13 cellular contexts compared by ENCODE assay signal in the genomic region with DNA sequence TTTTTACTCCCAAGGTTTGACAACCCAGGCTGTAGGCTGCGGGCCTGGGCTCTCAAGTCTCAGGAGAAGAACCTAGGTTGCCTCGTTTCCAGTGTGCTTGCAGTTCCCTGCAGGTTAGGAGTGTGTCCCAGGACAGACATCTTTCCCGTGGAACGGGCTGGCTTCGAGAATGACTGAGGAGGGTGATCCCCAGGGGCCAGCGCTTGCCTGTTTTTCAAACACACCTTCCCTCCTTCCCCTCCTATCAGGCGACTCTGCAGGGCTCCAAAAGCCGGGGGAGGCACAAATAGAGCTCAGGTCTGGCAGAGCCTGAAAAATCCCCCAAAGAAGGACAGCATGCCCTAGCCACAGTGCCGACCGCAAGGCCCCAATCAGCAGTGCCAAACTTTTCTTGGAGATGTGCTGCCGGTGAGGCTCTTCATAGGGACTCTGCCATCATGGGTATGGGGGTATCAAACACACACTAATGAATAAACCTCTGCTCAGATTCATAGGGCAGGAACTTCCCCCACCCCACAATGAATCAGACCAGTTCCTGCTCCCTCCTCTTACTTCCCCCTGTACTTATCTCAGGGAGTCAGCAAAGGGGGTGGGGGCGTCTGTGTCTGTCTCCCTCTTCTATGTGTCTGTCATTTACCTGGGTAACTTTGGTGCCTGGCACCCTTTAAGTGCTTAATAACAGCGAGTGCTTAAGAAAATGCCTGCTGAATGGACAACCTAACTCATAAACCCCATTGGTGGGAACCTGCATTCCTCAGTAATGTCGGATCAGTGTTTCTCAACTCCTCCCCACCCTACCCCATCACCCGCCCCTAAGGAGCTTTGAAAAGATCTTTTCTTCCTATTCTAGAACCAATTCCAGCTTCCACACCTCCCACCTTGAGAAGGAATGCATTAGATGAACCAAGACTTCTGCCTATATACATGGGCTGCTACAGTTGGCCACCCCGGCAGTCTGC. TPM values are rescaled to one million over a fixed set of nuclear protein-coding genes. Genes with fewer than 3 reads are reported as not detected.
DNase-seq lines count a peak whose midpoint lies in the region; ATAC-seq, FAIRE-seq and TF ChIP-seq lines count a peak whose summit lies in the region.
"Had no signal": no experiment of that assay in that cellular context is flagged by ENCODE, and none has a peak within 500 bp of the region (broad histone marks: within the 10 kb centered on the region; RNA-seq: fewer than 3 reads in every experiment).

No MANE protein-coding gene starts in this region.

- DNase-seq in A549 (ENCODE audit: low read depth in 1 of 2, low spot score in 1 of 2) (no peak), EL (peak; percentile 49), immature natural killer cell (no peak)
- DNase-seq in activated naive CD8-positive, alpha-beta T cell treated with anti-CD3 and anti-CD28 coated beads for 36 hours = no peak
- DNase-seq: activated CD4-positive, alpha-beta T cell treated with anti-CD3 and anti-CD28 coated beads, Interleukin-2, amount 50 U/mL, for 1 hour; central memory CD4-positive, alpha-beta T cell; GOT3; stimulated activated CD4-positive, alpha-beta T cell treated with anti-CD3 and anti-CD28 coated beads, Interleukin-4, amount 100 ng/mL, for 1 hour had no signal

- no peak for TF ChIP-seq RAD21 in A549 (conservative IDR thresholded peaks at IDR 0.05 in 1 of 2, IDR thresholded peaks at IDR 0.05 in 1 of 2)

- no peaks in the 10 kb centered on the region for H3K36me3 Mint-ChIP-seq in activated naive CD8-positive, alpha-beta T cell treated with anti-CD3 and anti-CD28 coated beads for 36 hours
- H3K36me3 Mint-ChIP-seq in immature natural killer cell = no peaks in the 10 kb centered on the region

- peak overlapping the region; percentile 45 for H3K4me3 Mint-ChIP-seq in activated naive CD8-positive, alpha-beta T cell treated with anti-CD3 and anti-CD28 coated beads for 36 hours
- peak overlapping the region; percentile 33 to 56 (median 43) for H3K4me3 Mint-ChIP-seq in immature natural killer cell

- FAIRE-seq in A549 (lab: Jason Lieb, UNC) = no peak

- no peak for TF ChIP-seq EP300 in A549 (IDR thresholded peaks at IDR 0.05)

- no peaks in the 10 kb centered on the region for H3K9me3 ChIP-seq in A549
- H3K9me3 ChIP-seq: tibial nerve had no signal

- CTCF ChIA-PET in A549 (lab: Yijun Ruan, JAX) = interaction anchor here (1.1 to 2.1 kb wide), 4 partner anchors 8 to 286 kb away, joined by 3 to 7 read pairs (median 6); no protein-coding TSS in a partner anchor

- peaks cover 6% of the 10 kb centered on the region for H3K4me1 Mint-ChIP-seq in activated naive CD8-positive, alpha-beta T cell treated with anti-CD3 and anti-CD28 coated beads for 36 hours
- peaks cover 6 to 12% of the 10 kb centered on the region in 2 donors for H3K4me1 Mint-ChIP-seq in immature natural killer cell

- peak overlapping the region; percentile 76; the same call in 1 of the 3 replicates for H3K4me3 ChIP-seq in A549

- WGBS in A549 (ENCODE audit: missing lambda C conversion rate) = 87% methylated on average over 16 of the region's 16 CpGs

- POLR2A ChIA-PET in A549 (lab: Yijun Ruan, JAX) = no interaction called here

- H3K27ac ChIP-seq in A549 = peak overlapping the region in 1 of 2 experiments; percentile 18; a peak in 2 of 6 replicates
- H3K27ac ChIP-seq: tibial nerve had no signal

- H3K4me2 ChIP-seq in A549 = peak overlapping the region; percentile 99

- H3K9me3 Mint-ChIP-seq in activated naive CD8-positive, alpha-beta T cell treated with anti-CD3 and anti-CD28 coated beads for 36 hours = no peaks in the 10 kb centered on the region
- no peaks in the 10 kb centered on the region for H3K9me3 Mint-ChIP-seq in immature natural killer cell

- H3K27me3 Mint-ChIP-seq in activated naive CD8-positive, alpha-beta T cell treated with anti-CD3 and anti-CD28 coated beads for 36 hours = peaks cover 67% of the 10 kb centered on the region
- H3K27me3 Mint-ChIP-seq in immature natural killer cell (ENCODE audit: low read depth in 3 of 3) = peaks cover 14 to 23% (median 17%) of the 10 kb centered on the region in 3 donors

- no peak for TF ChIP-seq POLR2A in A549 (IDR thresholded peaks at IDR 0.05; ENCODE audit: low read length)

- no peak overlapping the region for H3K27ac Mint-ChIP-seq in activated naive CD8-positive, alpha-beta T cell treated with anti-CD3 and anti-CD28 coated beads for 36 hours
- H3K27ac Mint-ChIP-seq in immature natural killer cell = no peak overlapping the region

- ATAC-seq in A549 (no peak), HG03196 (IDR thresholded peaks at IDR 0.05; ENCODE audit: unreplicated experiment) (no peak), HG03521 (IDR thresholded peaks at IDR 0.05; ENCODE audit: unreplicated experiment) (no peak), HG02588 (IDR thresholded peaks at IDR 0.05; ENCODE audit: unreplicated experiment) (no peak), HG03139 (IDR thresholded peaks at IDR 0.05; ENCODE audit: unreplicated experiment) (no peak)

- H3K4me1 ChIP-seq in A549 = peaks cover 12% of the 10 kb centered on the region; the same call in 1 of the 3 replicates

- TF ChIP-seq CTCF in A549 (IDR thresholded peaks at IDR 0.05) = no peak

TF ChIP-seq in A549, 52 proteins besides CTCF, POLR2A, EP300 and RAD21:
- TF ChIP-seq, protein P1, sequence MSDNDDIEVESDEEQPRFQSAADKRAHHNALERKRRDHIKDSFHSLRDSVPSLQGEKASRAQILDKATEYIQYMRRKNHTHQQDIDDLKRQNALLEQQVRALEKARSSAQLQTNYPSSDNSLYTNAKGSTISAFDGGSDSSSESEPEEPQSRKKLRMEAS (IDR thresholded peaks at IDR 0.05) = no peak
- no peak for TF ChIP-seq NPAS2 (CRISPR knock-in tag; IDR thresholded peaks at IDR 0.05; ENCODE audit: borderline replicate concordance)
- TF ChIP-seq HDAC2 (IDR thresholded peaks at IDR 0.05) = no peak
- no peak for TF ChIP-seq CHD4 (IDR thresholded peaks at IDR 0.05; ENCODE audit: borderline replicate concordance)
- no peak for TF ChIP-seq ZSCAN20 (CRISPR knock-in tag; IDR thresholded peaks at IDR 0.05)
- no peak for TF ChIP-seq JUN (IDR thresholded peaks at IDR 0.05)
- TF ChIP-seq RNF2 (IDR thresholded peaks at IDR 0.05; ENCODE audit: borderline replicate concordance, low read depth) = no peak
- TF ChIP-seq, protein P2, sequence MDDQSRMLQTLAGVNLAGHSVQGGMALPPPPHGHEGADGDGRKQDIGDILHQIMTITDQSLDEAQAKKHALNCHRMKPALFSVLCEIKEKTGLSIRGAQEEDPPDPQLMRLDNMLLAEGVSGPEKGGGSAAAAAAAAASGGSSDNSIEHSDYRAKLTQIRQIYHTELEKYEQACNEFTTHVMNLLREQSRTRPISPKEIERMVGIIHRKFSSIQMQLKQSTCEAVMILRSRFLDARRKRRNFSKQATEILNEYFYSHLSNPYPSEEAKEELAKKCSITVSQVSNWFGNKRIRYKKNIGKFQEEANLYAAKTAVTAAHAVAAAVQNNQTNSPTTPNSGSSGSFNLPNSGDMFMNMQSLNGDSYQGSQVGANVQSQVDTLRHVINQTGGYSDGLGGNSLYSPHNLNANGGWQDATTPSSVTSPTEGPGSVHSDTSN (IDR thresholded peaks at IDR 0.05) = no peak
- TF ChIP-seq HOXB5 (CRISPR knock-in tag; IDR thresholded peaks at IDR 0.05) = no peak
- no peak for TF ChIP-seq ZC3H11A (IDR thresholded peaks at IDR 0.05)
- TF ChIP-seq, protein P3, sequence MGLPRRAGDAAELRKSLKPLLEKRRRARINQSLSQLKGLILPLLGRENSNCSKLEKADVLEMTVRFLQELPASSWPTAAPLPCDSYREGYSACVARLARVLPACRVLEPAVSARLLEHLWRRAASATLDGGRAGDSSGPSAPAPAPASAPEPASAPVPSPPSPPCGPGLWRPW (IDR thresholded peaks at IDR 0.05) = no peak
- TF ChIP-seq, protein P4, sequence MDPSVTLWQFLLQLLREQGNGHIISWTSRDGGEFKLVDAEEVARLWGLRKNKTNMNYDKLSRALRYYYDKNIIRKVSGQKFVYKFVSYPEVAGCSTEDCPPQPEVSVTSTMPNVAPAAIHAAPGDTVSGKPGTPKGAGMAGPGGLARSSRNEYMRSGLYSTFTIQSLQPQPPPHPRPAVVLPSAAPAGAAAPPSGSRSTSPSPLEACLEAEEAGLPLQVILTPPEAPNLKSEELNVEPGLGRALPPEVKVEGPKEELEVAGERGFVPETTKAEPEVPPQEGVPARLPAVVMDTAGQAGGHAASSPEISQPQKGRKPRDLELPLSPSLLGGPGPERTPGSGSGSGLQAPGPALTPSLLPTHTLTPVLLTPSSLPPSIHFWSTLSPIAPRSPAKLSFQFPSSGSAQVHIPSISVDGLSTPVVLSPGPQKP (IDR thresholded peaks at IDR 0.05; ENCODE audit: low read depth, low read length) = no peak

RNA-seq across cellular contexts. Expression of a gene that starts 1.6 kb away (rescaled TPM):
- 8.5 and 9.7 TPM in 2 replicates for polyA plus RNA-seq in A549 (2011; rRNA removed)
- 14.5 and 22.3 TPM in 2 replicates for polyA plus RNA-seq in A549 (2012; cell fraction: cytosol; rRNA removed)
- polyA plus RNA-seq in A549 (2012; cell fraction: nucleus; rRNA removed) = 17.9 and 22.5 TPM in 2 replicates
- polyA plus RNA-seq in A549 (2017; fragmentation: RNase III; extraction: RNeasy Plus Mini Kit Qiagen cat#74134 plus additional on column Dnase treatment) = 11.3 to 13.7 TPM (median 12.3 TPM) in 3 replicates
- 8.7 and 9.9 TPM in 2 replicates for polyA minus RNA-seq in A549 (2011; rRNA and poly(A)+ RNA removed)
- total RNA-seq in activated naive CD8-positive, alpha-beta T cell treated with anti-CD3 and anti-CD28 coated beads for 36 hours = 1 to 10 TPM; 1.0 to 1.2 TPM
- polyA plus RNA-seq in immature natural killer cell = not detected

Comparison
In these comparisons a context has a peak if more than half of its experiments do, and no peak if none do; other contexts are left out.
1. RNA of a gene that starts 1.6 kb away (polyA plus RNA-seq): 8.5 to 22.5 TPM in A549; not detected in immature natural killer cell; every median in the first group is over 4 times any median in the second.